Comparison of ENCODE assay signal across 8 cellular contexts in the genomic region with DNA sequence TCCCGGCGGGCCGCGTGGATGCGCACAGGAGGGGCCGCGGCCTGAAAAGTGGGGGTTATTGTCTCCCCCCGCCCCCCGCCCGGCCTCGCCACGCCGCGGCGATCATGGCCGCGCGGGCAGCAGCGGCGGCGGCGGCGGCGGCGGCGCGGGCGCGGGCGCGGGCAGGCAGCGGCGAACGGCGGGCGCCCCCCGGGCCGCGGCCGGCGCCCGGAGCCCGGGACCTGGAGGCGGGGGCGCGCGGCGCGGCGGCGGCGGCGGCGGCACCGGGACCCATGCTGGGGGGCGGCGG. TPM values are rescaled to one million over a fixed set of nuclear protein-coding genes. Genes with fewer than 3 reads are reported as not detected.
DNase-seq lines count a peak whose midpoint lies in the region; ATAC-seq and TF ChIP-seq lines count a peak whose summit lies in the region.

No MANE protein-coding gene starts in this region.

- H3K9ac ChIP-seq in ES-I3 (ENCODE audit: low read depth, low read length) (peak overlapping the region; percentile 83), endocrine pancreas (ENCODE audit: control insufficient read depth, insufficient read depth, low read length) (peak overlapping the region; percentile 54)

- intact Hi-C loops in ovary (cut with DNase I) = loop anchor here (2.0 to 10.0 kb wide), 5 partner anchors 55 to 247 kb away; no protein-coding TSS in a partner anchor

- H3K4me3 ChIP-seq in endocrine pancreas (ENCODE audit: control insufficient read depth, insufficient read depth, low read length) = peak overlapping the region; percentile 18
- H3K4me3 ChIP-seq in ovary = peak overlapping the region; percentile 79

- no peak for ATAC-seq in HG02884 (IDR thresholded peaks at IDR 0.05; ENCODE audit: unreplicated experiment)

- H3K4me1 ChIP-seq in ES-I3 (ENCODE audit: insufficient read depth, low read length) = peaks cover 25% of the 10 kb centered on the region
- H3K4me1 ChIP-seq in endocrine pancreas (ENCODE audit: control insufficient read depth, insufficient read depth, low read length) = peaks cover 19% of the 10 kb centered on the region
- peaks cover 2% of the 10 kb centered on the region for H3K4me1 ChIP-seq in ovary (ENCODE audit: insufficient read depth)

- H3K36me3 ChIP-seq in ES-I3 (ENCODE audit: insufficient read depth, low read length) (no peaks in the 10 kb centered on the region), KOPT-K1 (ENCODE audit: insufficient read depth, low read length) (no peaks in the 10 kb centered on the region), endocrine pancreas (ENCODE audit: control insufficient read depth, insufficient read depth, low read length) (no peaks in the 10 kb centered on the region), ovary (no peaks in the 10 kb centered on the region)

- TF ChIP-seq POLR2A in ovary (IDR thresholded peaks at IDR 0.05) = no peak

- DNase-seq in ovary = peak in 1 of 5 donors; percentile 77
- DNase-seq in NCI-H2081 (lab: John Stamatoyannopoulos, UW) = no peak
- no peak for DNase-seq in NOMO-1 treated with dmso at 0.1 percent for 144 hours (lab: John Stamatoyannopoulos, UW; ENCODE audit: unreplicated experiment)
- no peak for DNase-seq in globus pallidus (ENCODE audit: low spot score)

- H3K9me3 ChIP-seq in ES-I3 (ENCODE audit: control insufficient read depth, insufficient read depth, low read length) (no peaks in the 10 kb centered on the region), KOPT-K1 (ENCODE audit: insufficient read depth, low read length, poor library complexity, severe bottlenecking) (no peaks in the 10 kb centered on the region), endocrine pancreas (ENCODE audit: control insufficient read depth, low read length) (no peaks in the 10 kb centered on the region), ovary (no peaks in the 10 kb centered on the region)

- H3K27me3 ChIP-seq in endocrine pancreas (ENCODE audit: control insufficient read depth, insufficient read depth, low read length) (no peaks in the 10 kb centered on the region), ovary (no peaks in the 10 kb centered on the region)

- no peak for TF ChIP-seq CTCF in ovary (IDR thresholded peaks at IDR 0.05)

- WGBS in ovary, 3 donors = 0 to 4% (median 1%) methylated on average over 2 to 29 of the region's 57 CpGs

- peak overlapping the region; percentile 94 for H3K27ac ChIP-seq in KOPT-K1 (ENCODE audit: low read depth, low read length, poor library complexity, severe bottlenecking)
- H3K27ac ChIP-seq in ovary = peak overlapping the region; percentile 96 to 100

- no peak for TF ChIP-seq EP300 in ovary (IDR thresholded peaks at IDR 0.05)

RNA-seq across cellular contexts. Expression of a gene that starts 0.3 kb away (rescaled TPM):
- 100 to 1,000 TPM in 6 of 7 donors, 10 to 100 TPM in 1; 96.3 to 144 (median 106) TPM for total RNA-seq in ovary
- polyA plus RNA-seq in ovary = 10 to 100 TPM; 33.2 to 58.5 TPM
